ENCODE assay signal across 11 cellular contexts in the genomic region with DNA sequence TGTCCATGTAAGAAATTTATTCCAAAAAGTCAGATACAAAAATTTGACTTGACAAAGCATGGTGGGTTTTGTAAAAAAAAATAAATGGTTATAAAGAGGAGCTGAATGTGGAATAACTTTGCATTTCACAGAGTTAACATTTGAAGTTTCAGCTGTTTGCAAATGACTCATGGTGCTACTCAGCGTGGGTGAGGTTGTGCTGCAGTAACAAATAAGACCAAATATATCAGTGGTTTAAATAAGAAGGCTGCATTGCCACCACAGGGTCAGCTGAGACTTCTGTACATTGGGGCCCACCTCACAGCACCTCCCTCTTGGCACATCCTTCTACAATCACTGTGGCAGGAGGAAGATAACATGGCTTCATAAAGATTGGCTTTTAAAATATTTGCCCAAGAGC.
"Had no signal": no experiment of that assay in that cellular context is flagged by ENCODE, and none has a peak within 500 bp of the region (broad histone marks: within the 10 kb centered on the region; RNA-seq: fewer than 3 reads in every experiment).

No MANE protein-coding gene starts in this region.

- ATAC-seq: GM23338, HCT116 had no signal

- FAIRE-seq: H1, H54 had no signal

- H3K4me3 ChIP-seq: GM23248, GM23338, HAP-1 had no signal

- H3K4me2 ChIP-seq: GM23338 had no signal

- DNase-seq: GM23248, GOT3, H7, H9, HCEC 1CT, HFFc6 had no signal

- H3K9ac ChIP-seq: GM23248 had no signal

- H2AFZ ChIP-seq: GM23248, GM23338 had no signal

- H3K36me3 ChIP-seq: HAP-1 had no signal

- H3K27ac ChIP-seq: GM23248 had no signal

- H3K9me3 ChIP-seq: HAP-1 had no signal
